20 cellular contexts compared by ENCODE assay signal in genomic region chr9:87763286-87763685, GRCh38.
"Had no signal": no experiment of that assay in that cellular context is flagged by ENCODE, and none has a peak within 500 bp of the region (broad histone marks: within the 10 kb centered on the region; RNA-seq: fewer than 3 reads in every experiment).

No MANE protein-coding gene starts in this region.

- H3K4me1 Mint-ChIP-seq: central memory CD8-positive, alpha-beta T cell; immature natural killer cell; stimulated activated naive B cell treated with anti-CD40 and anti-IgM and Interleukin-4, amounts not matched to agents 10 μg/mL and 1 μg/mL and 100 μg/mL, for 72 hours; stimulated activated naive CD8-positive, alpha-beta T cell treated with anti-CD3 and anti-CD28 coated beads, Interleukin-15, amount 100 ng/mL, for 72 hours had no signal

- H3K4me1 ChIP-seq: left ventricle myocardium inferior, lower lobe of right lung, testis, tibial nerve had no signal

- H3K27me3 ChIP-seq: testis, tibial nerve had no signal

- H3K4me3 ChIP-seq: left ventricle myocardium inferior, lower lobe of right lung, skin epidermis, testis, tibial nerve had no signal

- H3K36me3 ChIP-seq: left ventricle myocardium inferior, lower lobe of right lung, tibial nerve had no signal

- H3K27ac Mint-ChIP-seq: effector memory CD8-positive, alpha-beta T cell; immature natural killer cell; natural killer cell treated with Interleukin-12 subunit alpha and Interleukin-12 subunit beta and Interleukin-15 and Interleukin-18, amount 100 ng/mL, for 72 hours; stimulated activated naive B cell treated with anti-CD40 and anti-IgM and Interleukin-4, amounts not matched to agents 10 μg/mL and 1 μg/mL and 100 μg/mL, for 72 hours; stimulated activated naive CD8-positive, alpha-beta T cell treated with anti-CD3 and anti-CD28 coated beads, Interleukin-15, amount 100 ng/mL, for 72 hours had no signal

- DNase-seq: effector memory CD8-positive, alpha-beta T cell; erythroblast; immature natural killer cell; kidney; left cardiac atrium; left ventricle myocardium inferior; lower lobe of right lung; mesenchymal stem cell; midbrain; stimulated activated CD4-positive, alpha-beta T cell treated with anti-CD3 and anti-CD28 coated beads, Interleukin-2, amount 100 ng/mL, for 24 hours; stimulated activated CD4-positive, alpha-beta T cell treated with anti-CD3 and anti-CD28 coated beads, Interleukin-4, amount 100 ng/mL, for 4 hours; stimulated activated naive B cell treated with anti-CD40 and anti-IgM and Interleukin-4, amounts not matched to agents 10 μg/mL and 1 μg/mL and 100 μg/mL, for 72 hours; stimulated activated naive CD8-positive, alpha-beta T cell treated with anti-CD3 and anti-CD28 coated beads, Interleukin-15, amount 100 ng/mL, for 72 hours; testis had no signal

- FAIRE-seq: frontal cortex, kidney had no signal

- H3K9me3 Mint-ChIP-seq: central memory CD8-positive, alpha-beta T cell; effector memory CD8-positive, alpha-beta T cell; natural killer cell treated with Interleukin-12 subunit alpha and Interleukin-12 subunit beta and Interleukin-15 and Interleukin-18, amount 100 ng/mL, for 72 hours had no signal

- H3K4me3 Mint-ChIP-seq: central memory CD8-positive, alpha-beta T cell; effector memory CD8-positive, alpha-beta T cell; immature natural killer cell; natural killer cell treated with Interleukin-12 subunit alpha and Interleukin-12 subunit beta and Interleukin-15 and Interleukin-18, amount 100 ng/mL, for 72 hours; stimulated activated naive B cell treated with anti-CD40 and anti-IgM and Interleukin-4, amounts not matched to agents 10 μg/mL and 1 μg/mL and 100 μg/mL, for 72 hours; stimulated activated naive CD8-positive, alpha-beta T cell treated with anti-CD3 and anti-CD28 coated beads, Interleukin-15, amount 100 ng/mL, for 72 hours had no signal

- H3K36me3 Mint-ChIP-seq: immature natural killer cell; natural killer cell treated with Interleukin-12 subunit alpha and Interleukin-12 subunit beta and Interleukin-15 and Interleukin-18, amount 100 ng/mL, for 72 hours; stimulated activated naive B cell treated with anti-CD40 and anti-IgM and Interleukin-4, amounts not matched to agents 10 μg/mL and 1 μg/mL and 100 μg/mL, for 72 hours had no signal

- H3K9me3 ChIP-seq: lower lobe of right lung, testis had no signal

- ATAC-seq: effector memory CD8-positive, alpha-beta T cell; left cardiac atrium; lower lobe of right lung; natural killer cell treated with Interleukin-12 subunit alpha and Interleukin-12 subunit beta and Interleukin-15 and Interleukin-18, amount 100 ng/mL, for 72 hours; sciatic nerve; stimulated activated naive B cell treated with anti-CD40 and anti-IgM and Interleukin-4, amounts not matched to agents 10 μg/mL and 1 μg/mL and 100 μg/mL, for 72 hours; stimulated activated naive CD8-positive, alpha-beta T cell treated with anti-CD3 and anti-CD28 coated beads, Interleukin-15, amount 100 ng/mL, for 72 hours had no signal

- H3K27ac ChIP-seq: left ventricle myocardium inferior, lower lobe of right lung, skin epidermis, testis, tibial nerve had no signal
